Comparison of ENCODE assay signal across 8 cellular contexts in genomic region chr1:70685300-70686286, GRCh38.
DNase-seq lines count a peak whose midpoint lies in the region; ATAC-seq and TF ChIP-seq lines count a peak whose summit lies in the region.

No MANE protein-coding gene starts in this region.

- H3K4me3 Mint-ChIP-seq in activated CD8-positive, alpha-beta T cell treated with anti-CD3 and anti-CD28 coated beads for 36 hours, result no peak overlapping the region
- no peak overlapping the region for H3K4me3 Mint-ChIP-seq in neural crest cell

- ATAC-seq in GM21360 (IDR thresholded peaks at IDR 0.05; ENCODE audit: unreplicated experiment), result peak; percentile 98
- peak; percentile 94 for ATAC-seq in HG03469 (IDR thresholded peaks at IDR 0.05; ENCODE audit: unreplicated experiment)
- ATAC-seq in activated CD8-positive, alpha-beta T cell treated with anti-CD3 and anti-CD28 coated beads for 36 hours, result peak; percentile 97

- H3K27me3 Mint-ChIP-seq in activated CD8-positive, alpha-beta T cell treated with anti-CD3 and anti-CD28 coated beads for 36 hours, result peaks cover 10% of the 10 kb centered on the region
- H3K27me3 Mint-ChIP-seq in neural crest cell (ENCODE audit: low read depth), result peaks cover 22% of the 10 kb centered on the region

- TF ChIP-seq CTCF in activated CD8-positive, alpha-beta T cell treated with anti-CD3 and anti-CD28 coated beads for 36 hours (IDR thresholded peaks at IDR 0.05), result peak; percentile 80
- TF ChIP-seq CTCF in fibroblast of pulmonary artery (IDR thresholded peaks at IDR 0.05; ENCODE audit: low read length, missing control alignments) (peak; percentile 87), neural crest cell (conservative IDR thresholded peaks at IDR 0.05) (peak; percentile 76)

- DNase-seq in DMS53 treated with DMSO at 0.1 percent for 48 hours (lab: John Stamatoyannopoulos, UW; ENCODE audit: unreplicated experiment) (peak; percentile 92), NCI-H69 (lab: John Stamatoyannopoulos, UW) (peak; percentile 82), fibroblast of pulmonary artery (ENCODE audit: low read depth) (peak; percentile 78), neural crest cell (ENCODE audit: low read depth, low spot score) (peak; percentile 27), mesenteric fat pad (ENCODE audit: low spot score) (no peak)
- DNase-seq in activated CD8-positive, alpha-beta T cell treated with anti-CD3 and anti-CD28 coated beads for 36 hours, result peak; percentile 61

- CTCF ChIA-PET in activated CD8-positive, alpha-beta T cell treated with anti-CD3 and anti-CD28 coated beads for 36 hours (lab: Charles Lee), result interaction anchor here (0.7 to 3.2 kb wide), 8 partner anchors 9 to 393 kb away, joined by 3 to 14 read pairs (median 5); no protein-coding TSS in a partner anchor

- H3K36me3 Mint-ChIP-seq in activated CD8-positive, alpha-beta T cell treated with anti-CD3 and anti-CD28 coated beads for 36 hours (ENCODE audit: low read depth), result no peaks in the 10 kb centered on the region
- no peaks in the 10 kb centered on the region for H3K36me3 Mint-ChIP-seq in neural crest cell (ENCODE audit: low read depth)

- no peak overlapping the region for H3K27ac Mint-ChIP-seq in activated CD8-positive, alpha-beta T cell treated with anti-CD3 and anti-CD28 coated beads for 36 hours
- no peak overlapping the region for H3K27ac Mint-ChIP-seq in neural crest cell (ENCODE audit: unreplicated experiment)

- H3K4me3 ChIP-seq in fibroblast of pulmonary artery (replicated peaks; ENCODE audit: low read depth, low read length), result no peak overlapping the region

- H3K9me3 Mint-ChIP-seq in activated CD8-positive, alpha-beta T cell treated with anti-CD3 and anti-CD28 coated beads for 36 hours, result no peaks in the 10 kb centered on the region
- H3K9me3 Mint-ChIP-seq in neural crest cell, result peaks cover 7% of the 10 kb centered on the region

- POLR2A ChIA-PET in activated CD8-positive, alpha-beta T cell treated with anti-CD3 and anti-CD28 coated beads for 36 hours (lab: Charles Lee), result interaction anchor here (0.7 kb wide), 1 partner anchor 10 kb away, joined by 3 read pairs; no protein-coding TSS in a partner anchor

- intact Hi-C loops in activated CD8-positive, alpha-beta T cell treated with anti-CD3 and anti-CD28 coated beads for 36 hours (cut with micrococcal nuclease), result loop anchor here (1.0 kb wide), 1 partner anchor 365 kb away; no protein-coding TSS in a partner anchor

- no peaks in the 10 kb centered on the region for H3K4me1 Mint-ChIP-seq in activated CD8-positive, alpha-beta T cell treated with anti-CD3 and anti-CD28 coated beads for 36 hours (ENCODE audit: low read depth)
- no peaks in the 10 kb centered on the region for H3K4me1 Mint-ChIP-seq in neural crest cell
